2 cellular contexts compared by ENCODE assay signal in the genomic region with DNA sequence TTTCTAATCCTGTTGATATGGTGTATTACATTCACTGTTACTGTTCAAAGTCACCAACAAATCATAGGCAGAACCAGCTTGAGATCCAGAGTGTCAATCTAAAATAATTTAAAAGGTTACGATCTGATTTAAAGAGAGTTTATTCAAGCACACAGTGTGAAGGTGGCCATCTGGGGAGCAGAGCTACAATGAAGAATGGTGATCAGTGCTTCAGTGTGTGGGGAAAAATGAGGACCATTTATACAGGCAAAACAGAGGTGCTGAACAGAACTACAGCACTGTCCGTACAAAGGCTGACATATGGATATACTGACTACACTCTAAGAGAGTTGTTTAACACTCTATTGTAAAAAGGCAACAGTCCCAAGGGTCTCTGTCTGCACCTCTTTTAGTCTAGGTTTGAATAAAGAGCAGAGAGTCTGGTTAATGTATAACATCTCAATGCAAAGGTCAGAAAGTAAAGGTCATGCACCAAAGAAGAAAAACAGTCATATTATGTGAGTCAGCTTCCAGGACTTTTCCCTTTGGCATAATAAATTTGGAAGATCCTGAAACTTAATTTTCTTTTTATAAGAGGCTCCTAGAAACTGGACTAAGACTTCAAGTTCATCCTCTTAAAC.
A peak's percentile ranks its signal among the peaks of the same experiment; 100 is the strongest.
TF ChIP-seq lines count a peak whose summit lies in the region.

No MANE protein-coding gene starts in this region.

TF ChIP-seq in GM12878, 131 proteins besides CTCF, POLR2A, EP300 and RAD21:
- TF ChIP-seq NR2C1 (IDR thresholded peaks at IDR 0.05) (peak; percentile 61), IKZF1 (conservative IDR thresholded peaks at IDR 0.05) (peak; percentile 29; the same call in 1 of the 2 replicates), EED (IDR thresholded peaks at IDR 0.05; ENCODE audit: low read depth) (no peak), MEF2B (IDR thresholded peaks at IDR 0.05; ENCODE audit: partially characterized antibody, poor library complexity, severe bottlenecking) (peak; percentile 46), IKZF2 (IDR thresholded peaks at IDR 0.05) (peak in 1 of 2 experiments; percentile 29; a peak in 2 of 4 replicates), NR2F1 (conservative IDR thresholded peaks at IDR 0.05) (peak; percentile 84)
- TF ChIP-seq, protein P1, sequence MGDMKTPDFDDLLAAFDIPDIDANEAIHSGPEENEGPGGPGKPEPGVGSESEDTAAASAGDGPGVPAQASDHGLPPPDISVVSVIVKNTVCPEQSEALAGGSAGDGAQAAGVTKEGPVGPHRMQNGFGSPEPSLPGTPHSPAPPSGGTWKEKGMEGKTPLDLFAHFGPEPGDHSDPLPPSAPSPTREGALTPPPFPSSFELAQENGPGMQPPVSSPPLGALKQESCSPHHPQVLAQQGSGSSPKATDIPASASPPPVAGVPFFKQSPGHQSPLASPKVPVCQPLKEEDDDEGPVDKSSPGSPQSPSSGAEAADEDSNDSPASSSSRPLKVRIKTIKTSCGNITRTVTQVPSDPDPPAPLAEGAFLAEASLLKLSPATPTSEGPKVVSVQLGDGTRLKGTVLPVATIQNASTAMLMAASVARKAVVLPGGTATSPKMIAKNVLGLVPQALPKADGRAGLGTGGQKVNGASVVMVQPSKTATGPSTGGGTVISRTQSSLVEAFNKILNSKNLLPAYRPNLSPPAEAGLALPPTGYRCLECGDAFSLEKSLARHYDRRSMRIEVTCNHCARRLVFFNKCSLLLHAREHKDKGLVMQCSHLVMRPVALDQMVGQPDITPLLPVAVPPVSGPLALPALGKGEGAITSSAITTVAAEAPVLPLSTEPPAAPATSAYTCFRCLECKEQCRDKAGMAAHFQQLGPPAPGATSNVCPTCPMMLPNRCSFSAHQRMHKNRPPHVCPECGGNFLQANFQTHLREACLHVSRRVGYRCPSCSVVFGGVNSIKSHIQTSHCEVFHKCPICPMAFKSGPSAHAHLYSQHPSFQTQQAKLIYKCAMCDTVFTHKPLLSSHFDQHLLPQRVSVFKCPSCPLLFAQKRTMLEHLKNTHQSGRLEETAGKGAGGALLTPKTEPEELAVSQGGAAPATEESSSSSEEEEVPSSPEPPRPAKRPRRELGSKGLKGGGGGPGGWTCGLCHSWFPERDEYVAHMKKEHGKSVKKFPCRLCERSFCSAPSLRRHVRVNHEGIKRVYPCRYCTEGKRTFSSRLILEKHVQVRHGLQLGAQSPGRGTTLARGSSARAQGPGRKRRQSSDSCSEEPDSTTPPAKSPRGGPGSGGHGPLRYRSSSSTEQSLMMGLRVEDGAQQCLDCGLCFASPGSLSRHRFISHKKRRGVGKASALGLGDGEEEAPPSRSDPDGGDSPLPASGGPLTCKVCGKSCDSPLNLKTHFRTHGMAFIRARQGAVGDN (IDR thresholded peaks at IDR 0.05) = peak; percentile 50; the same call in 1 of the 2 replicates
- TF ChIP-seq, protein P2, sequence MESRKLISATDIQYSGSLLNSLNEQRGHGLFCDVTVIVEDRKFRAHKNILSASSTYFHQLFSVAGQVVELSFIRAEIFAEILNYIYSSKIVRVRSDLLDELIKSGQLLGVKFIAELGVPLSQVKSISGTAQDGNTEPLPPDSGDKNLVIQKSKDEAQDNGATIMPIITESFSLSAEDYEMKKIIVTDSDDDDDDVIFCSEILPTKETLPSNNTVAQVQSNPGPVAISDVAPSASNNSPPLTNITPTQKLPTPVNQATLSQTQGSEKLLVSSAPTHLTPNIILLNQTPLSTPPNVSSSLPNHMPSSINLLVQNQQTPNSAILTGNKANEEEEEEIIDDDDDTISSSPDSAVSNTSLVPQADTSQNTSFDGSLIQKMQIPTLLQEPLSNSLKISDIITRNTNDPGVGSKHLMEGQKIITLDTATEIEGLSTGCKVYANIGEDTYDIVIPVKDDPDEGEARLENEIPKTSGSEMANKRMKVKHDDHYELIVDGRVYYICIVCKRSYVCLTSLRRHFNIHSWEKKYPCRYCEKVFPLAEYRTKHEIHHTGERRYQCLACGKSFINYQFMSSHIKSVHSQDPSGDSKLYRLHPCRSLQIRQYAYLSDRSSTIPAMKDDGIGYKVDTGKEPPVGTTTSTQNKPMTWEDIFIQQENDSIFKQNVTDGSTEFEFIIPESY (IDR thresholded peaks at IDR 0.05) = no peak

TF ChIP-seq in HepG2, 621 proteins besides CTCF, POLR2A, EP300 and RAD21 (continues in another document):
- TF ChIP-seq, protein P3, sequence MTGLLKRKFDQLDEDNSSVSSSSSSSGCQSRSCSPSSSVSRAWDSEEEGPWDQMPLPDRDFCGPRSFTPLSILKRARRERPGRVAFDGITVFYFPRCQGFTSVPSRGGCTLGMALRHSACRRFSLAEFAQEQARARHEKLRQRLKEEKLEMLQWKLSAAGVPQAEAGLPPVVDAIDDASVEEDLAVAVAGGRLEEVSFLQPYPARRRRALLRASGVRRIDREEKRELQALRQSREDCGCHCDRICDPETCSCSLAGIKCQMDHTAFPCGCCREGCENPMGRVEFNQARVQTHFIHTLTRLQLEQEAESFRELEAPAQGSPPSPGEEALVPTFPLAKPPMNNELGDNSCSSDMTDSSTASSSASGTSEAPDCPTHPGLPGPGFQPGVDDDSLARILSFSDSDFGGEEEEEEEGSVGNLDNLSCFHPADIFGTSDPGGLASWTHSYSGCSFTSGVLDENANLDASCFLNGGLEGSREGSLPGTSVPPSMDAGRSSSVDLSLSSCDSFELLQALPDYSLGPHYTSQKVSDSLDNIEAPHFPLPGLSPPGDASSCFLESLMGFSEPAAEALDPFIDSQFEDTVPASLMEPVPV (CRISPR knock-in tag; IDR thresholded peaks at IDR 0.05) = 0 out of 2 replicates have a peak, but pooled peaks have one; percentile 45
- TF ChIP-seq ZNF850 (CRISPR knock-in tag; conservative IDR thresholded peaks at IDR 0.05) = no peak
- TF ChIP-seq, protein P4, sequence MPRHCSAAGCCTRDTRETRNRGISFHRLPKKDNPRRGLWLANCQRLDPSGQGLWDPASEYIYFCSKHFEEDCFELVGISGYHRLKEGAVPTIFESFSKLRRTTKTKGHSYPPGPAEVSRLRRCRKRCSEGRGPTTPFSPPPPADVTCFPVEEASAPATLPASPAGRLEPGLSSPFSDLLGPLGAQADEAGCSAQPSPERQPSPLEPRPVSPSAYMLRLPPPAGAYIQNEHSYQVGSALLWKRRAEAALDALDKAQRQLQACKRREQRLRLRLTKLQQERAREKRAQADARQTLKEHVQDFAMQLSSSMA (CRISPR knock-in tag; IDR thresholded peaks at IDR 0.05) = no peak
- TF ChIP-seq ZNF775 (CRISPR knock-in tag; IDR thresholded peaks at IDR 0.05; ENCODE audit: borderline replicate concordance) = peak; percentile 16; the same call in 1 of the 2 replicates
- no peak for TF ChIP-seq PHF5A (CRISPR knock-in tag; IDR thresholded peaks at IDR 0.05; ENCODE audit: low read depth, unreplicated experiment)
- peak; percentile 60 for TF ChIP-seq SAP130 (CRISPR knock-in tag; IDR thresholded peaks at IDR 0.05; ENCODE audit: low read depth)
- TF ChIP-seq, protein P5, sequence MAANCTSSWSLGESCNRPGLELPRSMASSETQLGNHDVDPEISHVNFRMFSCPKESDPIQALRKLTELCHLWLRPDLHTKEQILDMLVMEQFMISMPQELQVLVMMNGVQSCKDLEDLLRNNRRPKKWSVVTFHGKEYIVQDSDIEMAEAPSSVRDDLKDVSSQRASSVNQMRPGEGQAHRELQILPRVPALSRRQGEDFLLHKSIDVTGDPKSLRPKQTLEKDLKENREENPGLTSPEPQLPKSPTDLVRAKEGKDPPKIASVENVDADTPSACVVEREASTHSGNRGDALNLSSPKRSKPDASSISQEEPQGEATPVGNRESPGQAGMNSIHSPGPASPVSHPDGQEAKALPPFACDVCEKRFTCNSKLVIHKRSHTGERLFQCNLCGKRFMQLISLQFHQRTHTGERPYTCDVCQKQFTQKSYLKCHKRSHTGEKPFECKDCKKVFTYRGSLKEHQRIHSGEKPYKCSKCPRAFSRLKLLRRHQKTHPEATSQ (CRISPR knock-in tag; IDR thresholded peaks at IDR 0.05; ENCODE audit: borderline replicate concordance) = peak; percentile 66; the same call in 1 of the 2 replicates
- TF ChIP-seq STAG1 (CRISPR knock-in tag; IDR thresholded peaks at IDR 0.05) = 0 out of 2 replicates have a peak, but pooled peaks have one; percentile 23
- no peak for TF ChIP-seq ZNF17 (CRISPR knock-in tag; IDR thresholded peaks at IDR 0.05)
- TF ChIP-seq ZNF761 (CRISPR knock-in tag; conservative IDR thresholded peaks at IDR 0.05) = no peak
- TF ChIP-seq ZNF607 (CRISPR knock-in tag; IDR thresholded peaks at IDR 0.05; ENCODE audit: borderline replicate concordance) = no peak
- peak; percentile 75 for TF ChIP-seq HNF4A (CRISPR knock-in tag; IDR thresholded peaks at IDR 0.05)
- no peak for TF ChIP-seq AGO2 (optimal IDR thresholded peaks at IDR 0.05; ENCODE audit: low read depth, low read length)
- TF ChIP-seq NR2F6 (IDR thresholded peaks at IDR 0.05) = peak; percentile 94
- peak; percentile 94 for TF ChIP-seq NR2F6 (CRISPR knock-in tag; IDR thresholded peaks at IDR 0.05)
- no peak for TF ChIP-seq HDAC1 (CRISPR knock-in tag; IDR thresholded peaks at IDR 0.05)
- TF ChIP-seq, protein P6, sequence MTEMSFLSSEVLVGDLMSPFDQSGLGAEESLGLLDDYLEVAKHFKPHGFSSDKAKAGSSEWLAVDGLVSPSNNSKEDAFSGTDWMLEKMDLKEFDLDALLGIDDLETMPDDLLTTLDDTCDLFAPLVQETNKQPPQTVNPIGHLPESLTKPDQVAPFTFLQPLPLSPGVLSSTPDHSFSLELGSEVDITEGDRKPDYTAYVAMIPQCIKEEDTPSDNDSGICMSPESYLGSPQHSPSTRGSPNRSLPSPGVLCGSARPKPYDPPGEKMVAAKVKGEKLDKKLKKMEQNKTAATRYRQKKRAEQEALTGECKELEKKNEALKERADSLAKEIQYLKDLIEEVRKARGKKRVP (CRISPR knock-in tag; IDR thresholded peaks at IDR 0.05) = no peak
- no peak for TF ChIP-seq RBM22 (optimal IDR thresholded peaks at IDR 0.05; ENCODE audit: low read length)
- peak; percentile 79; the same call in 1 of the 2 replicates for TF ChIP-seq NCOR1 (IDR thresholded peaks at IDR 0.05; ENCODE audit: borderline replicate concordance, low read length)
- TF ChIP-seq ZNF281 (CRISPR knock-in tag; IDR thresholded peaks at IDR 0.05; ENCODE audit: borderline replicate concordance) = no peak
- no peak for TF ChIP-seq ZNF543 (CRISPR knock-in tag; IDR thresholded peaks at IDR 0.05)
- TF ChIP-seq, protein P7, sequence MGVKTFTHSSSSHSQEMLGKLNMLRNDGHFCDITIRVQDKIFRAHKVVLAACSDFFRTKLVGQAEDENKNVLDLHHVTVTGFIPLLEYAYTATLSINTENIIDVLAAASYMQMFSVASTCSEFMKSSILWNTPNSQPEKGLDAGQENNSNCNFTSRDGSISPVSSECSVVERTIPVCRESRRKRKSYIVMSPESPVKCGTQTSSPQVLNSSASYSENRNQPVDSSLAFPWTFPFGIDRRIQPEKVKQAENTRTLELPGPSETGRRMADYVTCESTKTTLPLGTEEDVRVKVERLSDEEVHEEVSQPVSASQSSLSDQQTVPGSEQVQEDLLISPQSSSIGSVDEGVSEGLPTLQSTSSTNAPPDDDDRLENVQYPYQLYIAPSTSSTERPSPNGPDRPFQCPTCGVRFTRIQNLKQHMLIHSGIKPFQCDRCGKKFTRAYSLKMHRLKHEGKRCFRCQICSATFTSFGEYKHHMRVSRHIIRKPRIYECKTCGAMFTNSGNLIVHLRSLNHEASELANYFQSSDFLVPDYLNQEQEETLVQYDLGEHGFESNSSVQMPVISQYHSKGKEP (CRISPR knock-in tag; IDR thresholded peaks at IDR 0.05) = no peak
- TF ChIP-seq BRF2 (CRISPR knock-in tag; IDR thresholded peaks at IDR 0.05) = no peak
- TF ChIP-seq POLR2G (IDR thresholded peaks at IDR 0.05; ENCODE audit: low read depth, low read length) = peak; percentile 63
- no peak for TF ChIP-seq ZKSCAN5 (CRISPR knock-in tag; IDR thresholded peaks at IDR 0.05)
- TF ChIP-seq, protein P8, sequence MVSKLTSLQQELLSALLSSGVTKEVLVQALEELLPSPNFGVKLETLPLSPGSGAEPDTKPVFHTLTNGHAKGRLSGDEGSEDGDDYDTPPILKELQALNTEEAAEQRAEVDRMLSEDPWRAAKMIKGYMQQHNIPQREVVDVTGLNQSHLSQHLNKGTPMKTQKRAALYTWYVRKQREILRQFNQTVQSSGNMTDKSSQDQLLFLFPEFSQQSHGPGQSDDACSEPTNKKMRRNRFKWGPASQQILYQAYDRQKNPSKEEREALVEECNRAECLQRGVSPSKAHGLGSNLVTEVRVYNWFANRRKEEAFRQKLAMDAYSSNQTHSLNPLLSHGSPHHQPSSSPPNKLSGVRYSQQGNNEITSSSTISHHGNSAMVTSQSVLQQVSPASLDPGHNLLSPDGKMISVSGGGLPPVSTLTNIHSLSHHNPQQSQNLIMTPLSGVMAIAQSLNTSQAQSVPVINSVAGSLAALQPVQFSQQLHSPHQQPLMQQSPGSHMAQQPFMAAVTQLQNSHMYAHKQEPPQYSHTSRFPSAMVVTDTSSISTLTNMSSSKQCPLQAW (CRISPR knock-in tag; IDR thresholded peaks at IDR 0.05) = peak; percentile 56; the same call in 1 of the 2 replicates
- no peak for TF ChIP-seq ZNF572 (CRISPR knock-in tag; IDR thresholded peaks at IDR 0.05)
- TF ChIP-seq SKI (IDR thresholded peaks at IDR 0.05; ENCODE audit: partially characterized antibody) = peak; percentile 37
- 0 out of 2 replicates have a peak, but pooled peaks have one; percentile 21 for TF ChIP-seq ATF1 (CRISPR knock-in tag; IDR thresholded peaks at IDR 0.05)
- no peak for TF ChIP-seq CHD4 (IDR thresholded peaks at IDR 0.05; ENCODE audit: borderline replicate concordance, low read length)
- no peak for TF ChIP-seq DNMT1 (CRISPR knock-in tag; IDR thresholded peaks at IDR 0.05)
- TF ChIP-seq BCL6 (CRISPR knock-in tag; IDR thresholded peaks at IDR 0.05) = peak; percentile 70
- TF ChIP-seq TEAD3 (CRISPR knock-in tag; optimal IDR thresholded peaks at IDR 0.05; ENCODE audit: borderline replicate concordance) = peak; percentile 55
- TF ChIP-seq ZNF746 (CRISPR knock-in tag; IDR thresholded peaks at IDR 0.05) = no peak
- TF ChIP-seq SOX6 (IDR thresholded peaks at IDR 0.05) = no peak
- peak; percentile 84 for TF ChIP-seq SOX6 (CRISPR knock-in tag; IDR thresholded peaks at IDR 0.05)
- no peak for TF ChIP-seq NCOA5 (CRISPR knock-in tag; IDR thresholded peaks at IDR 0.05)
